Comparison of ENCODE assay signal across 12 cellular contexts in genomic region chr4:101807351-101807750, GRCh38. TPM values are rescaled to one million over a fixed set of nuclear protein-coding genes. Genes with fewer than 3 reads are reported as not detected.
A peak's percentile ranks its signal among the peaks of the same experiment; 100 is the strongest.
DNase-seq lines count a peak whose midpoint lies in the region; ATAC-seq and TF ChIP-seq lines count a peak whose summit lies in the region.
"Had no signal": no experiment of that assay in that cellular context is flagged by ENCODE, and none has a peak within 500 bp of the region (broad histone marks: within the 10 kb centered on the region; RNA-seq: fewer than 3 reads in every experiment).

No MANE protein-coding gene starts in this region.

- peaks cover 9% of the 10 kb centered on the region for H3K4me1 Mint-ChIP-seq in neural progenitor cell

- no peaks in the 10 kb centered on the region for H3K36me3 Mint-ChIP-seq in neural progenitor cell

- no peaks in the 10 kb centered on the region for H3K9me3 Mint-ChIP-seq in neural progenitor cell

- no peaks in the 10 kb centered on the region for H3K27me3 Mint-ChIP-seq in neural progenitor cell (ENCODE audit: insufficient read depth, low read depth)

- no peaks in the 10 kb centered on the region for H3K9me3 ChIP-seq in neural progenitor cell (ENCODE audit: low read depth)
- H3K9me3 ChIP-seq: uterus had no signal

- H3K9ac ChIP-seq in neural progenitor cell = no peak overlapping the region

- H3K27ac ChIP-seq in neural progenitor cell = no peak overlapping the region
- H3K27ac ChIP-seq: uterus had no signal

- no peak for DNase-seq in neural progenitor cell (ENCODE audit: low spot score)
- no peak for DNase-seq in COLO668 (lab: John Stamatoyannopoulos, UW; ENCODE audit: unreplicated experiment)
- DNase-seq in Right ventricle myocardium superior = no peak
- no peak for DNase-seq in amygdala (lab: John Stamatoyannopoulos, UW)
- DNase-seq in stimulated activated CD8-positive, alpha-beta memory T cell treated with anti-CD3 and anti-CD28 coated beads, Interleukin-4, amount 100 ng/mL, for 48 hours = no peak
- DNase-seq: mammary epithelial cell, NCI-H1105 treated with DMSO at 0.1 percent for 48 hours, SHP77, uterus had no signal

- peak overlapping the region; percentile 20 for H2AFZ ChIP-seq in neural progenitor cell (replicated peaks)

- H3F3A ChIP-seq in neural progenitor cell (ENCODE audit: low read depth) = no peaks in the 10 kb centered on the region

- H3K4me3 ChIP-seq in neural progenitor cell = no peak overlapping the region
- H3K4me3 ChIP-seq: uterus had no signal

- TF ChIP-seq CTCF in neural progenitor cell (IDR thresholded peaks at IDR 0.05) = no peak

- H3K4me1 ChIP-seq in neural progenitor cell = no peaks in the 10 kb centered on the region
- H3K4me1 ChIP-seq: uterus had no signal

- H3K27me3 ChIP-seq in neural progenitor cell = no peaks in the 10 kb centered on the region
- H3K27me3 ChIP-seq: uterus had no signal

- H4K20me1 ChIP-seq in neural progenitor cell (ENCODE audit: low read depth) = no peaks in the 10 kb centered on the region

- no peaks in the 10 kb centered on the region for H3K79me2 ChIP-seq in neural progenitor cell (ENCODE audit: low read depth)

- no peak overlapping the region for H3K4me3 Mint-ChIP-seq in neural progenitor cell

- H3K27ac Mint-ChIP-seq in neural progenitor cell = no peak overlapping the region

- no peak overlapping the region for H3K4me2 ChIP-seq in neural progenitor cell

- intact Hi-C loops in Right ventricle myocardium superior (cut with DNase I) = no loop called here

- peak; percentile 17 for ATAC-seq in GM18873 (IDR thresholded peaks at IDR 0.05; ENCODE audit: low FRiP score, unreplicated experiment)
- peak; percentile 37 for ATAC-seq in HG02610 (IDR thresholded peaks at IDR 0.05; ENCODE audit: unreplicated experiment)
- peak; percentile 23 for ATAC-seq in HG03460 (IDR thresholded peaks at IDR 0.05; ENCODE audit: unreplicated experiment)
- no peak for ATAC-seq in Right ventricle myocardium superior (ENCODE audit: poor library complexity)

- H3K36me3 ChIP-seq in neural progenitor cell = no peaks in the 10 kb centered on the region
- H3K36me3 ChIP-seq: uterus had no signal

RNA-seq across cellular contexts. Expression of gene BANK1, which starts 16.8 kb away (rescaled TPM):
- total RNA-seq in neural progenitor cell (ENCODE audit: low replicate concordance) (0.19 and 0.28 TPM in 2 replicates), Right ventricle myocardium superior (0.24 TPM)
